Comparison of ENCODE assay signal across 18 cellular contexts in the genomic region with DNA sequence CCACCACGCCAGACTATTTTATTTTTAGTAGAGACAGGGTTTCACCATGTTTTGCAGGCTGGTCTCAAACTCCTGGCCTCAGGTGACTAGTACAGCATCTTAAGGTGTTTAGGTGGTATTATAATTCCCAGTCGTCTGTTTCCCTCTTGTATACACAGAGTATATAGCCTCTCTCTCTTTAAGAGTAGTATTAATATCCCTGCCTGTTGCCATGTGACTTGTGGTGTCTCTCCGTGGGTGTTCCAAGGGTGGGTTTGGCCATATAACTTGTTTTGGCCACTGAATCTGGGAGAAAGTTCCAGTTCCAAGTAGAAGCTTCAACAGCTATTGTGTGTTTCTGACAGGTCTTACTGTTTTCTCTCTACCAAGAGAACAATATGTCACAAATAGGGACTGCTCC. TPM values are rescaled to one million over a fixed set of nuclear protein-coding genes. Genes with fewer than 3 reads are reported as not detected.
DNase-seq lines count a peak whose midpoint lies in the region; ATAC-seq and TF ChIP-seq lines count a peak whose summit lies in the region.
"Had no signal": no experiment of that assay in that cellular context is flagged by ENCODE, and none has a peak within 500 bp of the region (broad histone marks: within the 10 kb centered on the region; RNA-seq: fewer than 3 reads in every experiment).

No MANE protein-coding gene starts in this region.

- H3K36me3 Mint-ChIP-seq in endothelial cell (ENCODE audit: low read depth, unreplicated experiment), result no peaks in the 10 kb centered on the region

- DNase-seq in left ventricle myocardium inferior (no peak), right cardiac atrium (no peak), sigmoid colon (no peak), NCI-H128 (lab: John Stamatoyannopoulos, UW; ENCODE audit: unreplicated experiment) (no peak), endothelial cell (ENCODE audit: low spot score) (no peak), NCI-H2171 treated with DMSO at 0.1 percent for 48 hours (lab: John Stamatoyannopoulos, UW) (no peak)
- no peak for DNase-seq in activated effector memory CD4-positive, alpha-beta T cell treated with anti-CD3 and anti-CD28 coated beads, Interleukin-2, amount 50 U/mL, for 16 hours
- DNase-seq: 8988T; Caco-2; CD4-positive, CD25-positive, alpha-beta regulatory T cell; GF-D8; NCI-H1105; NCI-H1694; NCI-H2081 treated with DMSO at 0.1 percent for 48 hours; Peyer's patch had no signal

- intact Hi-C loops in left ventricle myocardium inferior (cut with micrococcal nuclease), result no loop called here
- intact Hi-C loops in right cardiac atrium (cut with DNase I), result no loop called here
- intact Hi-C loops in sigmoid colon (cut with DNase I), result no loop called here

- H3K9me3 ChIP-seq in left ventricle myocardium inferior (replicated peaks), result no peaks in the 10 kb centered on the region
- no peaks in the 10 kb centered on the region for H3K9me3 ChIP-seq in right cardiac atrium (ENCODE audit: control insufficient read depth, low read length)
- H3K9me3 ChIP-seq in sigmoid colon, result no peaks in the 10 kb centered on the region
- H3K9me3 ChIP-seq: Caco-2, Peyer's patch had no signal

- no peak for TF ChIP-seq EP300 in sigmoid colon (IDR thresholded peaks at IDR 0.05)

- H3K27ac ChIP-seq in left ventricle myocardium inferior (replicated peaks), result peak overlapping the region; percentile 67
- no peak overlapping the region for H3K27ac ChIP-seq in right cardiac atrium (ENCODE audit: low read length)
- peak overlapping the region; percentile 7 for H3K27ac ChIP-seq in cingulate gyrus (ENCODE audit: low read depth, low read length)
- H3K27ac ChIP-seq in sigmoid colon, result peak overlapping the region in 3 of 4 donors; percentile 0 to 32 (median 3)
- H3K27ac ChIP-seq: Peyer's patch had no signal

- no peak for ATAC-seq in right cardiac atrium
- ATAC-seq: GM23338, HCT116 had no signal

- no peaks in the 10 kb centered on the region for H3K36me3 ChIP-seq in left ventricle myocardium inferior
- H3K36me3 ChIP-seq in sigmoid colon, result no peaks in the 10 kb centered on the region
- H3K36me3 ChIP-seq: Peyer's patch had no signal

- TF ChIP-seq CTCF in left ventricle myocardium inferior (IDR thresholded peaks at IDR 0.05; ENCODE audit: borderline replicate concordance) (no peak), sigmoid colon (IDR thresholded peaks at IDR 0.05) (no peak), endothelial cell (IDR thresholded peaks at IDR 0.05; ENCODE audit: unreplicated experiment) (no peak)

- H3K4me3 ChIP-seq in left ventricle myocardium inferior (no peak overlapping the region), right cardiac atrium (ENCODE audit: low read length) (no peak overlapping the region), sigmoid colon (no peak overlapping the region)
- H3K4me3 ChIP-seq: GM23338, Peyer's patch had no signal

- WGBS in right cardiac atrium, result 64% methylated on average over 3 of the region's 3 CpGs
- WGBS in sigmoid colon, 2 donors, result 72 to 83% methylated on average over 3 of the region's 3 CpGs

- peaks cover 6% of the 10 kb centered on the region for H3K4me1 Mint-ChIP-seq in endothelial cell (ENCODE audit: unreplicated experiment)
- H3K4me1 Mint-ChIP-seq: GM23338 had no signal

- H3K27me3 Mint-ChIP-seq in endothelial cell (ENCODE audit: unreplicated experiment), result peaks cover 2% of the 10 kb centered on the region
- H3K27me3 Mint-ChIP-seq: CD4-positive, CD25-positive, alpha-beta regulatory T cell had no signal

- peaks cover 77% of the 10 kb centered on the region for H3K4me1 ChIP-seq in left ventricle myocardium inferior
- H3K4me1 ChIP-seq in right cardiac atrium (ENCODE audit: control insufficient read depth, insufficient read depth, low read length), result peaks cover 6% of the 10 kb centered on the region
- peaks cover 0 to 68% (median 66%) of the 10 kb centered on the region in 4 donors for H3K4me1 ChIP-seq in sigmoid colon

- TF ChIP-seq POLR2A in sigmoid colon (IDR thresholded peaks at IDR 0.05), result no peak

- H3K27me3 ChIP-seq in left ventricle myocardium inferior (ENCODE audit: low read depth) (no peaks in the 10 kb centered on the region), right cardiac atrium (ENCODE audit: control insufficient read depth, insufficient read depth) (no peaks in the 10 kb centered on the region), sigmoid colon (no peaks in the 10 kb centered on the region)
- H3K27me3 ChIP-seq: Peyer's patch had no signal

- H3K9me3 Mint-ChIP-seq in endothelial cell (ENCODE audit: unreplicated experiment), result no peaks in the 10 kb centered on the region
- H3K9me3 Mint-ChIP-seq: GM23338 had no signal

- no peak overlapping the region for H3K27ac Mint-ChIP-seq in endothelial cell (ENCODE audit: unreplicated experiment)

- no peak overlapping the region for H3K4me3 Mint-ChIP-seq in endothelial cell (ENCODE audit: unreplicated experiment)
- H3K4me3 Mint-ChIP-seq: GM23338 had no signal

RNA-seq across cellular contexts. Expression of gene EPS15, which starts 29.6 kb away (rescaled TPM):
- total RNA-seq in left ventricle myocardium inferior (64.5 TPM), right cardiac atrium (10 to 100 TPM; 72.4 to 87.5 (median 74.5) TPM), sigmoid colon (100 to 1,000 TPM in 3 of 4 donors, 10 to 100 TPM in 1; 72.4 to 131 (median 103) TPM), endothelial cell (ENCODE audit: unreplicated experiment) (120 TPM)
- polyA plus RNA-seq in right cardiac atrium (26.0 TPM), sigmoid colon (10 to 100 TPM; 16.4 to 19.2 (median 18.6) TPM)
